Comparison of ENCODE assay signal across 17 cellular contexts in the genomic region with DNA sequence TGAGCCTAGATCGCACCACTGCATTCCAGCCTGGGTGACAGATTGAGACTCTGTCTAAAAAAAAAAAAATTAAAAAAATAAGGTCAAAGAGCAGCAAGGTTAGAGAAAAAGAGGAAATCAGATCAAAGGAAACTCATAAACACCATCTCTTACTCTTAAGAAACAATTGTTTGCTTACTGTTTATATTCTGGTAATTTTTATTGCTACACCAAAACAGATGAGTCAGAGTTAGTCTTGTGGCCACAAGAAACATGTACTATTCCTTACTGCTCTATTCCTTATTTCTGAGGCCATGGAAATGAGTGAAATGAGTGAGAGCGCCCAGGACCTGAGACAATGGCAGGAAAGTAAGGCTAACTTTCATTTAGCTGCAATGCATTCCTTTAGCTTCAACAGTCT.
"Had no signal": no experiment of that assay in that cellular context is flagged by ENCODE, and none has a peak within 500 bp of the region (broad histone marks: within the 10 kb centered on the region; RNA-seq: fewer than 3 reads in every experiment).

No MANE protein-coding gene starts in this region.

- FAIRE-seq: TTC549 had no signal

- ATAC-seq: activated CD8-positive, alpha-beta memory T cell treated with anti-CD3 and anti-CD28 coated beads, Interleukin-2, amount 10 ng/mL, durations not matched to agents 7 days and 5 days; left ventricle myocardium superior; mucosa of descending colon; WTC11 had no signal

- DNase-seq: activated CD4-positive, alpha-beta memory T cell treated with anti-CD3 and anti-CD28 coated beads, Interleukin-2, amount 10 ng/mL, durations not matched to agents 7 days and 5 days; activated CD4-positive, alpha-beta T cell treated with anti-CD3 and anti-CD28 coated beads for 4 hours; activated CD8-positive, alpha-beta memory T cell treated with anti-CD3 and anti-CD28 coated beads, Interleukin-2, amount 10 ng/mL, durations not matched to agents 7 days and 5 days; activated naive CD4-positive, alpha-beta T cell treated with anti-CD3 and anti-CD28 coated beads for 36 hours; anterior cingulate cortex; left ventricle myocardium superior; mucosa of descending colon; naive B cell; stimulated activated CD4-positive, alpha-beta T cell treated with anti-CD3 and anti-CD28 coated beads, Interleukin-2, amount 100 ng/mL, for 24 hours; stimulated activated naive CD4-positive, alpha-beta T cell treated with Interleukin-2 at 50 U/mL for 16 hours; thyroid gland had no signal

- H3K4me3 ChIP-seq: coronary artery, esophagus muscularis mucosa, mucosa of descending colon, neural progenitor cell, right atrium auricular region, thyroid gland had no signal
